In the genomic region with DNA sequence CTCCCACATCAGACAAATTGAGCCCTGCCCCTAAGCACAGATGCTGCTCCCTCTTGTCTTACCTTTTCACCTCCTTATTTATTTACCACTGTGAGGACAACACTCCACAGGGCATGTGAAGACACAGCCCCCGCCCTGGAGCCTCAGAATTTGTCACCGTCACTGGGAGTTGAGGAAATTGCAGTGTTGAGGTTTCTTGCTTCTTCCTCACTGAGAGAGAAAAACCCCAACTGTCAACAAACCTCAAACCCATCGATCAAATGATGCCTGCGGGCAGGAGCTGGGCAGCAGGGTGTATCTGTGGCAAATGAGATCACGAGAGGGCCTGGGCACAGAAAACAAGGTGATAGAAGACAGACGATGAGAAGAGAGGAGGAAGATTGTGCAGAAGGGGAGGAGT, we compare ENCODE assay signal across 1 cellular context.
TF ChIP-seq lines count a peak whose summit lies in the region.

No MANE protein-coding gene starts in this region.

TF ChIP-seq in HepG2, 621 proteins besides CTCF, POLR2A, EP300 and RAD21 (continued from another document):
- TF ChIP-seq, protein P1, sequence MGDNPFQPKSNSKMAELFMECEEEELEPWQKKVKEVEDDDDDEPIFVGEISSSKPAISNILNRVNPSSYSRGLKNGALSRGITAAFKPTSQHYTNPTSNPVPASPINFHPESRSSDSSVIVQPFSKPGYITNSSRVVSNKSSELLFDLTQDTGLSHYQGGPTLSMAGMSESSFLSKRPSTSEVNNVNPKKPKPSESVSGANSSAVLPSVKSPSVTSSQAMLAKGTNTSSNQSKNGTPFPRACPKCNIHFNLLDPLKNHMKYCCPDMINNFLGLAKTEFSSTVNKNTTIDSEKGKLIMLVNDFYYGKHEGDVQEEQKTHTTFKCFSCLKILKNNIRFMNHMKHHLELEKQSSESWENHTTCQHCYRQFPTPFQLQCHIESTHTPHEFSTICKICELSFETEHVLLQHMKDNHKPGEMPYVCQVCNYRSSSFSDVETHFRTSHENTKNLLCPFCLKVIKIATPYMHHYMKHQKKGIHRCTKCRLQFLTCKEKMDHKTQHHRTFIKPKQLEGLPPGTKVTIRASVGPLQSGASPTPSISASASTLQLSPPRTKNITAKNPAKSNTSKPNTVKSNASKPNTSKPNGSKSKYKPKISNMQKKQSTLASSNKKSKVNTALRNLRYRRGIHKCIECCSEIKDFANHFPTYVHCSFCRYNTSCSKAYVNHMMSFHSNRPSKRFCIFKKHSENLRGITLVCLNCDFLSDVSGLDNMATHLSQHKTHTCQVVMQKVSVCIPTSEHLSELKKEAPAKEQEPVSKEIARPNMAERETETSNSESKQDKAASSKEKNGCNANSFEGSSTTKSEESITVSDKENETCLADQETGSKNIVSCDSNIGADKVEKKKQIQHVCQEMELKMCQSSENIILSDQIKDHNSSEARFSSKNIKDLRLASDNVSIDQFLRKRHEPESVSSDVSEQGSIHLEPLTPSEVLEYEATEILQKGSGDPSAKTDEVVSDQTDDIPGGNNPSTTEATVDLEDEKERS (CRISPR knock-in tag; IDR thresholded peaks at IDR 0.05): no peak
- TF ChIP-seq ARNTL (CRISPR knock-in tag; IDR thresholded peaks at IDR 0.05) (no peak), ZNF546 (CRISPR knock-in tag; conservative IDR thresholded peaks at IDR 0.05) (no peak), SIX4 (CRISPR knock-in tag; IDR thresholded peaks at IDR 0.05) (no peak), FOXC1 (CRISPR knock-in tag; IDR thresholded peaks at IDR 0.05; ENCODE audit: borderline replicate concordance) (no peak), CEBPG (CRISPR knock-in tag; IDR thresholded peaks at IDR 0.05) (no peak), NR2C2 (CRISPR knock-in tag; IDR thresholded peaks at IDR 0.05; ENCODE audit: borderline replicate concordance) (no peak), ZNF333 (CRISPR knock-in tag; IDR thresholded peaks at IDR 0.05; ENCODE audit: borderline replicate concordance) (no peak), ZNF556 (CRISPR knock-in tag; IDR thresholded peaks at IDR 0.05; ENCODE audit: borderline replicate concordance) (no peak)
- TF ChIP-seq, protein P2, sequence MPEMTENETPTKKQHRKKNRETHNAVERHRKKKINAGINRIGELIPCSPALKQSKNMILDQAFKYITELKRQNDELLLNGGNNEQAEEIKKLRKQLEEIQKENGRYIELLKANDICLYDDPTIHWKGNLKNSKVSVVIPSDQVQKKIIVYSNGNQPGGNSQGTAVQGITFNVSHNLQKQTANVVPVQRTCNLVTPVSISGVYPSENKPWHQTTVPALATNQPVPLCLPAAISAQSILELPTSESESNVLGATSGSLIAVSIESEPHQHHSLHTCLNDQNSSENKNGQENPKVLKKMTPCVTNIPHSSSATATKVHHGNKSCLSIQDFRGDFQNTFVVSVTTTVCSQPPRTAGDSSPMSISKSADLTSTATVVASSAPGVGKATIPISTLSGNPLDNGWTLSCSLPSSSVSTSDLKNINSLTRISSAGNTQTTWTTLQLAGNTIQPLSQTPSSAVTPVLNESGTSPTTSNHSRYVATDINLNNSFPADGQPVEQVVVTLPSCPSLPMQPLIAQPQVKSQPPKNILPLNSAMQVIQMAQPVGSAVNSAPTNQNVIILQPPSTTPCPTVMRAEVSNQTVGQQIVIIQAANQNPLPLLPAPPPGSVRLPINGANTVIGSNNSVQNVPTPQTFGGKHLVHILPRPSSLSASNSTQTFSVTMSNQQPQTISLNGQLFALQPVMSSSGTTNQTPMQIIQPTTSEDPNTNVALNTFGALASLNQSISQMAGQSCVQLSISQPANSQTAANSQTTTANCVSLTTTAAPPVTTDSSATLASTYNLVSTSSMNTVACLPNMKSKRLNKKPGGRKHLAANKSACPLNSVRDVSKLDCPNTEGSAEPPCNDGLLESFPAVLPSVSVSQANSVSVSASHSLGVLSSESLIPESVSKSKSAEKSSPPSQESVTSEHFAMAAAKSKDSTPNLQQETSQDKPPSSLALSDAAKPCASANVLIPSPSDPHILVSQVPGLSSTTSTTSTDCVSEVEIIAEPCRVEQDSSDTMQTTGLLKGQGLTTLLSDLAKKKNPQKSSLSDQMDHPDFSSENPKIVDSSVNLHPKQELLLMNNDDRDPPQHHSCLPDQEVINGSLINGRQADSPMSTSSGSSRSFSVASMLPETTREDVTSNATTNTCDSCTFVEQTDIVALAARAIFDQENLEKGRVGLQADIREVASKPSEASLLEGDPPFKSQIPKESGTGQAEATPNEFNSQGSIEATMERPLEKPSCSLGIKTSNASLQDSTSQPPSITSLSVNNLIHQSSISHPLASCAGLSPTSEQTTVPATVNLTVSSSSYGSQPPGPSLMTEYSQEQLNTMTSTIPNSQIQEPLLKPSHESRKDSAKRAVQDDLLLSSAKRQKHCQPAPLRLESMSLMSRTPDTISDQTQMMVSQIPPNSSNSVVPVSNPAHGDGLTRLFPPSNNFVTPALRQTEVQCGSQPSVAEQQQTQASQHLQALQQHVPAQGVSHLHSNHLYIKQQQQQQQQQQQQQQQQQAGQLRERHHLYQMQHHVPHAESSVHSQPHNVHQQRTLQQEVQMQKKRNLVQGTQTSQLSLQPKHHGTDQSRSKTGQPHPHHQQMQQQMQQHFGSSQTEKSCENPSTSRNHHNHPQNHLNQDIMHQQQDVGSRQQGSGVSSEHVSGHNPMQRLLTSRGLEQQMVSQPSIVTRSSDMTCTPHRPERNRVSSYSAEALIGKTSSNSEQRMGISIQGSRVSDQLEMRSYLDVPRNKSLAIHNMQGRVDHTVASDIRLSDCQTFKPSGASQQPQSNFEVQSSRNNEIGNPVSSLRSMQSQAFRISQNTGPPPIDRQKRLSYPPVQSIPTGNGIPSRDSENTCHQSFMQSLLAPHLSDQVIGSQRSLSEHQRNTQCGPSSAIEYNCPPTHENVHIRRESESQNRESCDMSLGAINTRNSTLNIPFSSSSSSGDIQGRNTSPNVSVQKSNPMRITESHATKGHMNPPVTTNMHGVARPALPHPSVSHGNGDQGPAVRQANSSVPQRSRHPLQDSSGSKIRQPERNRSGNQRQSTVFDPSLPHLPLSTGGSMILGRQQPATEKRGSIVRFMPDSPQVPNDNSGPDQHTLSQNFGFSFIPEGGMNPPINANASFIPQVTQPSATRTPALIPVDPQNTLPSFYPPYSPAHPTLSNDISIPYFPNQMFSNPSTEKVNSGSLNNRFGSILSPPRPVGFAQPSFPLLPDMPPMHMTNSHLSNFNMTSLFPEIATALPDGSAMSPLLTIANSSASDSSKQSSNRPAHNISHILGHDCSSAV (CRISPR knock-in tag; IDR thresholded peaks at IDR 0.05; ENCODE audit: borderline replicate concordance): no peak
- TF ChIP-seq, protein P3, sequence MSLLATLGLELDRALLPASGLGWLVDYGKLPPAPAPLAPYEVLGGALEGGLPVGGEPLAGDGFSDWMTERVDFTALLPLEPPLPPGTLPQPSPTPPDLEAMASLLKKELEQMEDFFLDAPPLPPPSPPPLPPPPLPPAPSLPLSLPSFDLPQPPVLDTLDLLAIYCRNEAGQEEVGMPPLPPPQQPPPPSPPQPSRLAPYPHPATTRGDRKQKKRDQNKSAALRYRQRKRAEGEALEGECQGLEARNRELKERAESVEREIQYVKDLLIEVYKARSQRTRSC (CRISPR knock-in tag; IDR thresholded peaks at IDR 0.05; ENCODE audit: low read depth): no peak
